In the genomic region with DNA sequence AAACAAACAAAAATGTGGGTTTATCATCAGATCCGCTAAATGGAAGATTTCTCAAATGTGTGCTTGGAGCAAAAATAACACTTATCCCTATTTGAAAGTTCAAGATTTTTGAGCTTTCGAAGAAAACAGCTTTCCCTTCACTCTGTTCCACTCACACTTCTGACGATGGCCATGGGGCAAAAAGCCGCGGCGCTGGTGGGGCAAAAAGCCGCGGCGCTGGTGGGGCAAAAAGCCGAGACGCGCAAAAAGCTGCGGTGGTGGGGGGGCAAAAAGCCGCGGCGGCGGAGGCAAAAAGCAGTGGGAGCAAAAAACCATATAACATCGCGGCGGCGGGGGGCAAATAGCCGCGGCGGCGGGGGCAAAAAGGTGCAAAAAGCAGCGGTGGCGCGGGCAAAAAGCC, we compare ENCODE assay signal across 8 cellular contexts.
DNase-seq lines count a peak whose midpoint lies in the region; ATAC-seq, FAIRE-seq and TF ChIP-seq lines count a peak whose summit lies in the region.
"Not testable (repeated sequence)": the region's sequence is repeated elsewhere in the genome, so short reads cannot be mapped to it uniquely, and the experiment has no call there.

No MANE protein-coding gene starts in this region.

- H3K4me1 Mint-ChIP-seq in CD4-positive, alpha-beta T cell (ENCODE audit: low read depth); activated B cell treated with CpG ODN at 0.5 μM for 24 hours; activated T-helper 1 cell treated with anti-CD3 and anti-CD28 coated beads, Interleukin-12 subunit alpha, Interleukin-12 subunit beta, Interleukin-2, Interleukin-4 antibody, amounts not matched to agents 30 ng/mL and 10 ng/mL and 1 ng/mL, durations not matched to agents 14 hours and 24 hours and 36 hours (ENCODE audit: low read depth); astrocyte (ENCODE audit: low read depth, unreplicated experiment); endodermal cell; naive thymus-derived CD4-positive, alpha-beta T cell; stimulated activated memory B cell treated with anti-CD40 and anti-IgM and Interleukin-4, amounts not matched to agents 10 μg/mL and 1 μg/mL and 100 μg/mL, for 72 hours: not testable (repeated sequence)

- not testable (repeated sequence) for H3K9ac ChIP-seq in KMS-11; astrocyte (ENCODE audit: low read length); endodermal cell (ENCODE audit: extremely low read depth, low read length, poor library complexity, severe bottlenecking)

- peak overlapping the region; percentile 36 for H3K4me2 ChIP-seq in KMS-11
- H3K4me2 ChIP-seq in astrocyte (ENCODE audit: low read length) = not testable (repeated sequence)

- POLR2A ChIA-PET in CD4-positive, alpha-beta T cell (lab: Charles Lee); activated B cell treated with CpG ODN at 0.5 μM for 24 hours (lab: Charles Lee); naive thymus-derived CD4-positive, alpha-beta T cell (lab: Charles Lee): not testable (repeated sequence)

- H3K4me1 ChIP-seq in KMS-11 (ENCODE audit: low read depth, poor library complexity, severe bottlenecking); astrocyte (ENCODE audit: insufficient read depth, low read length); endodermal cell (ENCODE audit: control insufficient read depth, insufficient read depth, low read length); naive thymus-derived CD4-positive, alpha-beta T cell (ENCODE audit: control insufficient read depth in 2 of 2, insufficient read depth in 2 of 2, low read length in 2 of 2): not testable (repeated sequence)

- WGBS in endodermal cell (ENCODE audit: insufficient coverage in 1 of 2, insufficient read length in 1 of 2), 2 experiments = 54% methylated on average over 27 of the region's 28 CpGs; no CpG with 5 or more reads in 1 of the 2 experiments

- not testable (repeated sequence) for H2AFZ ChIP-seq in KMS-11 (ENCODE audit: low read depth); astrocyte (ENCODE audit: low read depth, low read length)

- H3K36me3 ChIP-seq in KMS-11 (ENCODE audit: insufficient read depth); astrocyte (ENCODE audit: insufficient read depth, low read length); endodermal cell (ENCODE audit: control insufficient read depth, insufficient read depth, low read length); naive thymus-derived CD4-positive, alpha-beta T cell (ENCODE audit: control insufficient read depth in 2 of 3, insufficient read depth in 3 of 3, low read length in 3 of 3): not testable (repeated sequence)

- H3K27me3 ChIP-seq in CD4-positive, alpha-beta T cell (ENCODE audit: control insufficient read depth, insufficient read depth, low read length); KMS-11 (ENCODE audit: insufficient read depth, low read depth); astrocyte (ENCODE audit: insufficient read depth, low read length); endodermal cell (ENCODE audit: control insufficient read depth, insufficient read depth, low read length, poor library complexity, severe bottlenecking); naive thymus-derived CD4-positive, alpha-beta T cell (ENCODE audit: control insufficient read depth in 2 of 2, insufficient read depth in 2 of 2, low read length in 2 of 2): not testable (repeated sequence)

- H3K79me2 ChIP-seq in KMS-11 (ENCODE audit: insufficient read depth, low read depth); astrocyte (ENCODE audit: insufficient read depth, low read length): not testable (repeated sequence)

- not testable (repeated sequence) for TF ChIP-seq CTCF in CD4-positive, alpha-beta T cell (IDR thresholded peaks at IDR 0.05); KMS-11 (conservative IDR thresholded peaks at IDR 0.05; ENCODE audit: low read depth, low read length); activated B cell treated with CpG ODN at 0.5 μM for 24 hours (IDR thresholded peaks at IDR 0.05); astrocyte (IDR thresholded peaks at IDR 0.05; ENCODE audit: insufficient read depth, low read depth, low read length); endodermal cell (conservative IDR thresholded peaks at IDR 0.05)

- CTCF ChIA-PET in CD4-positive, alpha-beta T cell (lab: Charles Lee); activated B cell treated with CpG ODN at 0.5 μM for 24 hours (lab: Charles Lee); naive thymus-derived CD4-positive, alpha-beta T cell (lab: Charles Lee): not testable (repeated sequence)

- not testable (repeated sequence) for H3K27ac Mint-ChIP-seq in CD4-positive, alpha-beta T cell; activated B cell treated with CpG ODN at 0.5 μM for 24 hours; astrocyte (ENCODE audit: unreplicated experiment); endodermal cell
- peak overlapping the region; percentile 77 for H3K27ac Mint-ChIP-seq in activated T-helper 1 cell treated with anti-CD3 and anti-CD28 coated beads, Interleukin-12 subunit alpha, Interleukin-12 subunit beta, Interleukin-2, Interleukin-4 antibody, amounts not matched to agents 30 ng/mL and 10 ng/mL and 1 ng/mL, durations not matched to agents 14 hours and 24 hours and 36 hours
- peak overlapping the region in 4 of 9 donors; percentile 63 to 89 (median 74) for H3K27ac Mint-ChIP-seq in naive thymus-derived CD4-positive, alpha-beta T cell
- peak overlapping the region; percentile 67 for H3K27ac Mint-ChIP-seq in stimulated activated memory B cell treated with anti-CD40 and anti-IgM and Interleukin-4, amounts not matched to agents 10 μg/mL and 1 μg/mL and 100 μg/mL, for 72 hours

- peak overlapping the region; percentile 88 for H3K4me3 Mint-ChIP-seq in CD4-positive, alpha-beta T cell
- H3K4me3 Mint-ChIP-seq in activated B cell treated with CpG ODN at 0.5 μM for 24 hours (peak overlapping the region; percentile 75), astrocyte (ENCODE audit: unreplicated experiment) (peak overlapping the region; percentile 68), endodermal cell (peak overlapping the region; percentile 44)
- H3K4me3 Mint-ChIP-seq in activated T-helper 1 cell treated with anti-CD3 and anti-CD28 coated beads, Interleukin-12 subunit alpha, Interleukin-12 subunit beta, Interleukin-2, Interleukin-4 antibody, amounts not matched to agents 30 ng/mL and 10 ng/mL and 1 ng/mL, durations not matched to agents 14 hours and 24 hours and 36 hours = peak overlapping the region; percentile 59
- H3K4me3 Mint-ChIP-seq in naive thymus-derived CD4-positive, alpha-beta T cell = peak overlapping the region in 9 of 10 donors; percentile 59 to 85 (median 76)
- peak overlapping the region; percentile 81 for H3K4me3 Mint-ChIP-seq in stimulated activated memory B cell treated with anti-CD40 and anti-IgM and Interleukin-4, amounts not matched to agents 10 μg/mL and 1 μg/mL and 100 μg/mL, for 72 hours

- H3K9me3 ChIP-seq in CD4-positive, alpha-beta T cell (ENCODE audit: control insufficient read depth, low read length); astrocyte (ENCODE audit: insufficient read depth, low read depth, low read length); endodermal cell (ENCODE audit: control insufficient read depth, low read length); naive thymus-derived CD4-positive, alpha-beta T cell (ENCODE audit: control insufficient read depth in 2 of 3, low read length in 3 of 3): not testable (repeated sequence)

- H3K27ac ChIP-seq in CD4-positive, alpha-beta T cell (ENCODE audit: low read depth, low read length); KMS-11; astrocyte (ENCODE audit: low read depth, low read length); endodermal cell (ENCODE audit: low read depth, low read length); naive thymus-derived CD4-positive, alpha-beta T cell (ENCODE audit: low read depth, low read length): not testable (repeated sequence)

- ATAC-seq in CD4-positive, alpha-beta T cell (ENCODE audit: poor library complexity); activated B cell treated with CpG ODN at 0.5 μM for 24 hours (ENCODE audit: low read depth); naive thymus-derived CD4-positive, alpha-beta T cell; stimulated activated memory B cell treated with anti-CD40 and anti-IgM and Interleukin-4, amounts not matched to agents 10 μg/mL and 1 μg/mL and 100 μg/mL, for 72 hours: not testable (repeated sequence)

- H3K9me3 Mint-ChIP-seq in CD4-positive, alpha-beta T cell; activated B cell treated with CpG ODN at 0.5 μM for 24 hours; activated T-helper 1 cell treated with anti-CD3 and anti-CD28 coated beads, Interleukin-12 subunit alpha, Interleukin-12 subunit beta, Interleukin-2, Interleukin-4 antibody, amounts not matched to agents 30 ng/mL and 10 ng/mL and 1 ng/mL, durations not matched to agents 14 hours and 24 hours and 36 hours; astrocyte (ENCODE audit: unreplicated experiment); endodermal cell; naive thymus-derived CD4-positive, alpha-beta T cell; stimulated activated memory B cell treated with anti-CD40 and anti-IgM and Interleukin-4, amounts not matched to agents 10 μg/mL and 1 μg/mL and 100 μg/mL, for 72 hours: not testable (repeated sequence)

- not testable (repeated sequence) for H3K4me3 ChIP-seq in KMS-11 (IDR thresholded peaks at IDR 0.05; ENCODE audit: insufficient read depth, low read depth, low read length); astrocyte (ENCODE audit: insufficient read depth, low read depth, low read length); endodermal cell (ENCODE audit: low read length); naive thymus-derived CD4-positive, alpha-beta T cell (ENCODE audit: low read length)

- intact Hi-C loops in CD4-positive, alpha-beta T cell (cut with DNase I, micrococcal nuclease); activated B cell treated with CpG ODN at 0.5 μM for 24 hours (cut with micrococcal nuclease); activated T-helper 1 cell treated with anti-CD3 and anti-CD28 coated beads, Interleukin-12 subunit alpha, Interleukin-12 subunit beta, Interleukin-2, Interleukin-4 antibody, amounts not matched to agents 30 ng/mL and 10 ng/mL and 1 ng/mL, durations not matched to agents 14 hours and 24 hours and 36 hours (cut with micrococcal nuclease); naive thymus-derived CD4-positive, alpha-beta T cell (cut with micrococcal nuclease): not testable (repeated sequence)

- not testable (repeated sequence) for FAIRE-seq in astrocyte (lab: Jason Lieb, UNC)

- H4K20me1 ChIP-seq in KMS-11 (ENCODE audit: insufficient read depth); astrocyte (ENCODE audit: insufficient read depth, low read length): not testable (repeated sequence)

- DNase-seq in CD4-positive, alpha-beta T cell; activated B cell treated with CpG ODN at 0.5 μM for 24 hours; activated T-helper 1 cell treated with anti-CD3 and anti-CD28 coated beads, Interleukin-12 subunit alpha, Interleukin-12 subunit beta, Interleukin-2, Interleukin-4 antibody, amounts not matched to agents 30 ng/mL and 10 ng/mL and 1 ng/mL, durations not matched to agents 14 hours and 24 hours and 36 hours (ENCODE audit: low spot score); astrocyte (ENCODE audit: low read depth); endodermal cell; naive thymus-derived CD4-positive, alpha-beta T cell: not testable (repeated sequence)

- not testable (repeated sequence) for H3K36me3 Mint-ChIP-seq in CD4-positive, alpha-beta T cell (ENCODE audit: low read depth); activated B cell treated with CpG ODN at 0.5 μM for 24 hours (ENCODE audit: low read depth); activated T-helper 1 cell treated with anti-CD3 and anti-CD28 coated beads, Interleukin-12 subunit alpha, Interleukin-12 subunit beta, Interleukin-2, Interleukin-4 antibody, amounts not matched to agents 30 ng/mL and 10 ng/mL and 1 ng/mL, durations not matched to agents 14 hours and 24 hours and 36 hours (ENCODE audit: low read depth); astrocyte (ENCODE audit: low read depth, unreplicated experiment); endodermal cell (ENCODE audit: low read depth); naive thymus-derived CD4-positive, alpha-beta T cell; stimulated activated memory B cell treated with anti-CD40 and anti-IgM and Interleukin-4, amounts not matched to agents 10 μg/mL and 1 μg/mL and 100 μg/mL, for 72 hours

- peaks cover 10% of the 10 kb centered on the region for H3K27me3 Mint-ChIP-seq in CD4-positive, alpha-beta T cell
- H3K27me3 Mint-ChIP-seq in activated B cell treated with CpG ODN at 0.5 μM for 24 hours; activated T-helper 1 cell treated with anti-CD3 and anti-CD28 coated beads, Interleukin-12 subunit alpha, Interleukin-12 subunit beta, Interleukin-2, Interleukin-4 antibody, amounts not matched to agents 30 ng/mL and 10 ng/mL and 1 ng/mL, durations not matched to agents 14 hours and 24 hours and 36 hours (ENCODE audit: insufficient read depth); astrocyte (ENCODE audit: low read depth, unreplicated experiment): not testable (repeated sequence)
- peaks cover 12% of the 10 kb centered on the region for H3K27me3 Mint-ChIP-seq in endodermal cell (ENCODE audit: insufficient read depth)
- H3K27me3 Mint-ChIP-seq in naive thymus-derived CD4-positive, alpha-beta T cell = peaks cover 5 to 16% (median 6%) of the 10 kb centered on the region in 5 donors
- peaks cover 18% of the 10 kb centered on the region for H3K27me3 Mint-ChIP-seq in stimulated activated memory B cell treated with anti-CD40 and anti-IgM and Interleukin-4, amounts not matched to agents 10 μg/mL and 1 μg/mL and 100 μg/mL, for 72 hours
